Comparison of ENCODE assay signal across 1 cellular context in the genomic region with DNA sequence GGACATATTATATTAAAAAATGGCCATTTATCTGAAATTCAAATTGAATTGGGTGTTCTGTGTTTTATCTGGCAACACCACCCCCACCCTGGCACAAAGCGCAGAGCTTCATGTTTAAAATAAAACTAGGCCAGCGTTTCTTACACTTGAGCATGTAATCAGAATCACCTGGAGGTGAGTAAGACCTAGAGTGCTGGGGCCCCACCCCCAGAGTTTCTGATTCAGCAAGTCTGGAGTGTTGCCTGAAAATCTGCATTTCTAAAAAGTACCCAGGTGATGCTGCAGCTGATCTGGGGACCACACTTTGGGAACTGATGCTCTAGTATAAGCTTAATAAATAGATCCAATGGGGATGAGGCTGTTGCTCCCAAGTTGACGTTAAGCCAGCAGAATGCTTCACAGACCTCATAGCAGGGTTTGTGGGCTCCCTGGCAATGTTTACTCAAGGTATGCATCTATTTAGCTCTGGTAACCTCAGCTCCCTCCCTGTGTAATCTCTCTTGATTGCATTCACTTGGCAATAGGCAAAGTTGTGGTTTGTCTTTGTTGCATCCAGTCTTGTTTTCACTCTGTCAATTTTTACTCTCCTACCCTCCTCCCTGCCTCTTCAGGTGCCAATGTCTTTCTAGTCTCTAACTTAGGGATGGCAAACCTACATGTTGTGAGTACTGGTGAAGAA.
TF ChIP-seq lines count a peak whose summit lies in the region.

No MANE protein-coding gene starts in this region.

TF ChIP-seq in GM23338, 12 proteins besides CTCF, POLR2A, EP300 and RAD21 (continued from another document):
- TF ChIP-seq, protein P1, sequence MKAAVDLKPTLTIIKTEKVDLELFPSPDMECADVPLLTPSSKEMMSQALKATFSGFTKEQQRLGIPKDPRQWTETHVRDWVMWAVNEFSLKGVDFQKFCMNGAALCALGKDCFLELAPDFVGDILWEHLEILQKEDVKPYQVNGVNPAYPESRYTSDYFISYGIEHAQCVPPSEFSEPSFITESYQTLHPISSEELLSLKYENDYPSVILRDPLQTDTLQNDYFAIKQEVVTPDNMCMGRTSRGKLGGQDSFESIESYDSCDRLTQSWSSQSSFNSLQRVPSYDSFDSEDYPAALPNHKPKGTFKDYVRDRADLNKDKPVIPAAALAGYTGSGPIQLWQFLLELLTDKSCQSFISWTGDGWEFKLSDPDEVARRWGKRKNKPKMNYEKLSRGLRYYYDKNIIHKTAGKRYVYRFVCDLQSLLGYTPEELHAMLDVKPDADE (IDR thresholded peaks at IDR 0.05): no peak
- TF ChIP-seq NANOG (IDR thresholded peaks at IDR 0.05; ENCODE audit: borderline replicate concordance): no peak
TF ChIP-seq in GM23338: peak in this region for 0.
